In the genomic region with DNA sequence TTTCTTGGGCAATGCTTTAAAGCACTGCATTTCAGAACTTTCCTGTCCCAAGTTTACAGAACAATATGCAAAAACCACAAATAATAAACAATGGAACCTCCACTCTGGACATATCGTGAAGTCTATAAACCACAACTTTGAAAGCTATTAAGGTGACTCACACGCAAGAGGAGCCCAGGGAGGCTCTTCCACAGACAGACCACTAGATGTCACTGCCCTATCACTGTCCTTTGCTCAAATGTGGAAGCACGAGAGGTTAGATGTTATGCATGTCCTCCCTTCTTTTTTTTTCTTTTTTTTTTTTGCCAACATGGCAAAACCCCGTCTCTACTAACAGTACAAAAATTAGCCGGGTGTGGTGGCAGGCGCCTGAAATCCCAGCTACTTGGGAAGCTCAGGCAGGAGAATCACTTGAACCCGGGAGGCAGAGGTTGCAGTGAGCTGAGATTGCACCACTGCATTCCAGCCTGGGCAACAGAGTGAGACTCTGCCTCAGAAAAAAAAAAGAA, we compare ENCODE assay signal across 8 cellular contexts.
DNase-seq lines count a peak whose midpoint lies in the region; ATAC-seq and TF ChIP-seq lines count a peak whose summit lies in the region.
"Not testable (repeated sequence)": the region's sequence is repeated elsewhere in the genome, so short reads cannot be mapped to it uniquely, and the experiment has no call there.

No MANE protein-coding gene starts in this region.

- DNase-seq in DND-41 (peak; percentile 70), HUDEP-2 (lab: John Stamatoyannopoulos, UW; ENCODE audit: unreplicated experiment in 76 of 76) (peak in 46 of 76 experiments; percentile 1 to 57 (median 20)), medulla oblongata (ENCODE audit: extremely low spot score) (peak; percentile 87)
- DNase-seq in NK-92 treated with Interleukin-12 subunit alpha and Interleukin-12 subunit beta, amount 100 ng/mL, for 24 hours (lab: John Stamatoyannopoulos, UW): peak; percentile 21
- peak; percentile 63 for DNase-seq in activated CD8-positive, alpha-beta T cell treated with anti-CD3 and anti-CD28 coated beads for 36 hours
- peak; percentile 5 to 34 (median 17) for DNase-seq in effector memory CD4-positive, alpha-beta T cell
- DNase-seq in stimulated activated CD8-positive, alpha-beta memory T cell treated with anti-CD3 and anti-CD28 coated beads, Interleukin-7, amount 100 ng/mL, for 4 hours (ENCODE audit: low read depth in 2 of 2): peak; percentile 9 to 20

- intact Hi-C loops in activated CD8-positive, alpha-beta T cell treated with anti-CD3 and anti-CD28 coated beads for 36 hours (cut with micrococcal nuclease): not testable (repeated sequence)

- not testable (repeated sequence) for H3K36me3 Mint-ChIP-seq in activated CD8-positive, alpha-beta T cell treated with anti-CD3 and anti-CD28 coated beads for 36 hours (ENCODE audit: low read depth)

- not testable (repeated sequence) for H3K27me3 ChIP-seq in DND-41 (ENCODE audit: insufficient read depth, low read length, poor library complexity); effector memory CD4-positive, alpha-beta T cell (replicated peaks; ENCODE audit: control insufficient read depth, insufficient read depth, low read length, poor library complexity, severe bottlenecking)

- not testable (repeated sequence) for H3K4me3 ChIP-seq in DND-41 (ENCODE audit: low read depth in 1 of 2, low read length in 2 of 2); effector memory CD4-positive, alpha-beta T cell (ENCODE audit: insufficient read depth, low read depth, low read length, poor library complexity, severe bottlenecking)

- H3K79me2 ChIP-seq in DND-41 (ENCODE audit: insufficient read depth, low read length): not testable (repeated sequence)

- not testable (repeated sequence) for H3K4me2 ChIP-seq in DND-41 (ENCODE audit: insufficient read depth, low read length)

- H3K36me3 ChIP-seq in DND-41 (ENCODE audit: insufficient read depth, low read length); effector memory CD4-positive, alpha-beta T cell (ENCODE audit: control insufficient read depth, insufficient read depth, low read length): not testable (repeated sequence)

- H3K9me3 ChIP-seq in DND-41 (ENCODE audit: insufficient read depth, low read length, severe bottlenecking); effector memory CD4-positive, alpha-beta T cell (ENCODE audit: control insufficient read depth, low read length): not testable (repeated sequence)

- H3K27ac ChIP-seq in DND-41 (ENCODE audit: low read length); effector memory CD4-positive, alpha-beta T cell (ENCODE audit: insufficient read depth, low read length, poor library complexity, severe bottlenecking): not testable (repeated sequence)

- H4K20me1 ChIP-seq in DND-41 (ENCODE audit: insufficient read depth, low read length): not testable (repeated sequence)

- ATAC-seq in DND-41 (ENCODE audit: insufficient read depth, low read depth): peak; percentile 98
- ATAC-seq in GM21619 (IDR thresholded peaks at IDR 0.05; ENCODE audit: unreplicated experiment): peak; percentile 82
- ATAC-seq in activated CD8-positive, alpha-beta T cell treated with anti-CD3 and anti-CD28 coated beads for 36 hours: peak; percentile 100

- not testable (repeated sequence) for H3K27ac Mint-ChIP-seq in activated CD8-positive, alpha-beta T cell treated with anti-CD3 and anti-CD28 coated beads for 36 hours

- CTCF ChIA-PET in activated CD8-positive, alpha-beta T cell treated with anti-CD3 and anti-CD28 coated beads for 36 hours (lab: Charles Lee): interaction anchor here (0.6 to 2.9 kb wide), 21 partner anchors 9 to 1682 kb away, joined by 3 to 16 read pairs (median 4); no protein-coding TSS in a partner anchor

- not testable (repeated sequence) for H3K4me1 Mint-ChIP-seq in activated CD8-positive, alpha-beta T cell treated with anti-CD3 and anti-CD28 coated beads for 36 hours (ENCODE audit: low read depth)

- not testable (repeated sequence) for H2AFZ ChIP-seq in DND-41 (ENCODE audit: low read depth, low read length)

- not testable (repeated sequence) for H3K27me3 Mint-ChIP-seq in activated CD8-positive, alpha-beta T cell treated with anti-CD3 and anti-CD28 coated beads for 36 hours

- not testable (repeated sequence) for H3K4me3 Mint-ChIP-seq in activated CD8-positive, alpha-beta T cell treated with anti-CD3 and anti-CD28 coated beads for 36 hours

- POLR2A ChIA-PET in activated CD8-positive, alpha-beta T cell treated with anti-CD3 and anti-CD28 coated beads for 36 hours (lab: Charles Lee): interaction anchor here (0.6 to 1.1 kb wide), 2 partner anchors 112 to 233 kb away, joined by 3 to 4 read pairs; no protein-coding TSS in a partner anchor

- not testable (repeated sequence) for H3K9me3 Mint-ChIP-seq in activated CD8-positive, alpha-beta T cell treated with anti-CD3 and anti-CD28 coated beads for 36 hours

- TF ChIP-seq CTCF in DND-41 (IDR thresholded peaks at IDR 0.05; ENCODE audit: borderline replicate concordance, extremely low read depth, low read length, poor library complexity, severe bottlenecking): peak; percentile 92
- peak; percentile 87 for TF ChIP-seq CTCF in activated CD8-positive, alpha-beta T cell treated with anti-CD3 and anti-CD28 coated beads for 36 hours (IDR thresholded peaks at IDR 0.05)

- H3K4me1 ChIP-seq in DND-41 (ENCODE audit: insufficient read depth, low read length); effector memory CD4-positive, alpha-beta T cell (ENCODE audit: control insufficient read depth, insufficient read depth, low read length, poor library complexity, severe bottlenecking): not testable (repeated sequence)

- H3K9ac ChIP-seq in DND-41 (ENCODE audit: low read depth, low read length): not testable (repeated sequence)

Comparison
In these comparisons a context has a peak if more than half of its experiments do, and no peak if none do; other contexts are left out.
1. DNase-seq: peak in every context shown above with its lines; median percentile 87 in medulla oblongata; 70 in DND-41; 63 in activated CD8-positive, alpha-beta T cell treated with anti-CD3 and anti-CD28 coated beads for 36 hours; 21 in NK-92 treated with Interleukin-12 subunit alpha and Interleukin-12 subunit beta, amount 100 ng/mL, for 24 hours; 20 in HUDEP-2; 17 in effector memory CD4-positive, alpha-beta T cell; 14 in stimulated activated CD8-positive, alpha-beta memory T cell treated with anti-CD3 and anti-CD28 coated beads, Interleukin-7, amount 100 ng/mL, for 4 hours.